In genomic region chr1:2798958-2799357, GRCh38 we compare ENCODE assay signal across 1 cellular context. TPM values are rescaled to one million over a fixed set of nuclear protein-coding genes. Genes with fewer than 3 reads are reported as not detected.
"Had no signal": no experiment of that assay in that cellular context is flagged by ENCODE, and none has a peak within 500 bp of the region (broad histone marks: within the 10 kb centered on the region; RNA-seq: fewer than 3 reads in every experiment).

No MANE protein-coding gene starts in this region.

RNA-seq across cellular contexts. Expression of gene TTC34, which starts 2.5 kb away (rescaled TPM):
- total RNA-seq: gastrocnemius medialis had no signal
